Comparison of ENCODE assay signal across 18 cellular contexts in genomic region chr16:50756466-50756865, GRCh38. TPM values are rescaled to one million over a fixed set of nuclear protein-coding genes. Genes with fewer than 3 reads are reported as not detected.
DNase-seq lines count a peak whose midpoint lies in the region; ATAC-seq, FAIRE-seq and TF ChIP-seq lines count a peak whose summit lies in the region.
"Had no signal": no experiment of that assay in that cellular context is flagged by ENCODE, and none has a peak within 500 bp of the region (broad histone marks: within the 10 kb centered on the region; RNA-seq: fewer than 3 reads in every experiment).

No MANE protein-coding gene starts in this region.

- no peak overlapping the region for H3K27ac Mint-ChIP-seq in activated CD4-positive, alpha-beta T cell treated with anti-CD3 and anti-CD28 coated beads, Interleukin-2, amount 10 ng/mL, durations not matched to agents 24 days and 14 days
- H3K27ac Mint-ChIP-seq: H9 had no signal

- peaks cover 61% of the 10 kb centered on the region for H3K36me3 Mint-ChIP-seq in activated CD4-positive, alpha-beta T cell treated with anti-CD3 and anti-CD28 coated beads, Interleukin-2, amount 10 ng/mL, durations not matched to agents 24 days and 14 days (ENCODE audit: low read depth)

- POLR2A ChIA-PET in GM12878 (lab: Charles Lee), result interaction anchor here (0.6 to 1.2 kb wide), 4 partner anchors 10 to 674 kb away, joined by 3 to 4 read pairs (median 4); no protein-coding TSS in a partner anchor
- POLR2A ChIA-PET in SK-N-SH (lab: Yijun Ruan, JAX), result no interaction called here

- intact Hi-C loops in activated CD4-positive, alpha-beta T cell treated with anti-CD3 and anti-CD28 coated beads, Interleukin-2, amount 10 ng/mL, durations not matched to agents 24 days and 14 days (cut with micrococcal nuclease), result no loop called here
- intact Hi-C loops in GM12878 (cut with micrococcal nuclease; ENCODE audit: unreplicated experiment), result no loop called here

- H3K9me3 ChIP-seq in GM12878 (replicated peaks; ENCODE audit: control insufficient read depth, insufficient read depth, low read length), result no peaks in the 10 kb centered on the region
- H3K9me3 ChIP-seq in SK-N-SH, result no peaks in the 10 kb centered on the region
- H3K9me3 ChIP-seq: A549 had no signal

- no peaks in the 10 kb centered on the region for H3F3A ChIP-seq in SK-N-SH (replicated peaks; ENCODE audit: insufficient read depth)

- H3K36me3 ChIP-seq in GM12878 (ENCODE audit: control insufficient read depth in 2 of 2, insufficient read depth in 2 of 2, low read length in 1 of 2) (peaks cover 1 to 16% of the 10 kb centered on the region in 2 experiments; a peak in 3 of 4 replicates), SK-N-SH (replicated peaks in 1 of 2; ENCODE audit: control insufficient read depth in 1 of 2, insufficient read depth in 2 of 2, low read length in 1 of 2) (peaks cover 23 to 47% of the 10 kb centered on the region in 2 experiments)

- in situ Hi-C loops in GM12878 (cut with MboI), result no loop called here

- H2AFZ ChIP-seq in GM12878 (ENCODE audit: control insufficient read depth, low read depth, low read length) (no peak overlapping the region), SK-N-SH (ENCODE audit: low read depth) (no peak overlapping the region)

- no peak overlapping the region for H3K27ac ChIP-seq in GM12878 (ENCODE audit: control insufficient read depth, insufficient read depth)
- H3K27ac ChIP-seq in SK-N-SH (ENCODE audit: low read depth in 2 of 2, low read length in 1 of 2), result no peak overlapping the region
- H3K27ac ChIP-seq: A549, C4-2B had no signal

- RAD21 ChIA-PET in GM12878 (lab: Charles Lee; ENCODE audit: unreplicated experiment), result interaction anchor here (0.8 to 0.9 kb wide), 2 partner anchors 11 to 50 kb away, joined by 3 read pairs; no protein-coding TSS in a partner anchor

- SMC1A ChIA-PET in GM12878 (lab: Charles Lee; ENCODE audit: uncharacterized antibody, unreplicated experiment), result interaction anchor here (1.2 to 19.1 kb wide), 3 partner anchors 8 to 81 kb away, joined by 3 to 600 read pairs (median 5); partner anchors contain the start of gene SNX20

- FAIRE-seq in GM12891 (lab: Jason Lieb, UNC) (peak; percentile 5), GM12878 (lab: Jason Lieb, UNC) (no peak)
- FAIRE-seq: A549 had no signal

- H3K4me2 ChIP-seq in GM12878 (ENCODE audit: control insufficient read depth, insufficient read depth) (peak overlapping the region; percentile 44; the same call in 1 of the 2 replicates), SK-N-SH (no peak overlapping the region)
- H3K4me2 ChIP-seq: A549 had no signal

- ATAC-seq in GM12878, result no peak; the same call in 2 of the 3 replicates
- ATAC-seq: A549, PC-3 had no signal

- CTCF ChIA-PET in GM12878 (lab: Yijun Ruan, JAX), result interaction anchor here (0.9 to 15.3 kb wide), 6 partner anchors 8 to 402 kb away, joined by 3 to 636 read pairs (median 10); partner anchors contain the start of gene SNX20
- CTCF ChIA-PET in SK-N-SH (lab: Yijun Ruan, JAX), result interaction anchor here (1.3 kb wide), 1 partner anchor 50 kb away, joined by 6 read pairs; no protein-coding TSS in a partner anchor

- TF ChIP-seq CTCF in GM12878 (IDR thresholded peaks at IDR 0.05 in 2 of 3, conservative IDR thresholded peaks at IDR 0.05 in 1 of 3; ENCODE audit: control insufficient read depth in 2 of 3, extremely low read depth in 1 of 3, insufficient read depth in 1 of 3, low read depth in 3 of 3, low read length in 3 of 3) (no peak), SK-N-SH (IDR thresholded peaks at IDR 0.05) (no peak)

- H4K20me1 ChIP-seq in GM12878 (ENCODE audit: control insufficient read depth, insufficient read depth), result no peaks in the 10 kb centered on the region
- no peaks in the 10 kb centered on the region for H4K20me1 ChIP-seq in SK-N-SH (ENCODE audit: insufficient read depth)

- peaks cover 52% of the 10 kb centered on the region for H3K4me1 Mint-ChIP-seq in activated CD4-positive, alpha-beta T cell treated with anti-CD3 and anti-CD28 coated beads, Interleukin-2, amount 10 ng/mL, durations not matched to agents 24 days and 14 days

- TF ChIP-seq POLR2A in GM12891 (IDR thresholded peaks at IDR 0.05; ENCODE audit: low read depth, low read length), result no peak
- no peak for TF ChIP-seq POLR2A in GM12878 (IDR thresholded peaks at IDR 0.05; ENCODE audit: low read depth, low read length)

- peaks cover 49% of the 10 kb centered on the region for H3K79me2 ChIP-seq in GM12878 (ENCODE audit: control insufficient read depth, insufficient read depth, low read length)
- H3K79me2 ChIP-seq in SK-N-SH (ENCODE audit: insufficient read depth), result peaks cover 3% of the 10 kb centered on the region; the same call in 1 of the 2 replicates

- no peak overlapping the region for H3K4me3 ChIP-seq in GM12878
- no peak overlapping the region for H3K4me3 ChIP-seq in SK-N-SH (ENCODE audit: low read depth in 2 of 2, low read length in 1 of 2)
- H3K4me3 ChIP-seq: A549 had no signal

- H3K4me1 ChIP-seq in GM12878 (ENCODE audit: control insufficient read depth, insufficient read depth, low read length) (no peaks in the 10 kb centered on the region), SK-N-SH (ENCODE audit: control insufficient read depth in 1 of 2, insufficient read depth in 2 of 2, low read depth in 1 of 2, low read length in 1 of 2) (no peaks in the 10 kb centered on the region; a peak in 1 of 4 replicates)
- H3K4me1 ChIP-seq: A549 had no signal

- TF ChIP-seq RAD21 in GM12878 (IDR thresholded peaks at IDR 0.05; ENCODE audit: insufficient read depth, low read depth, low read length), result no peak
- no peak for TF ChIP-seq RAD21 in SK-N-SH (IDR thresholded peaks at IDR 0.05; ENCODE audit: low read length)

- H3K9me3 Mint-ChIP-seq in activated CD4-positive, alpha-beta T cell treated with anti-CD3 and anti-CD28 coated beads, Interleukin-2, amount 10 ng/mL, durations not matched to agents 24 days and 14 days, result no peaks in the 10 kb centered on the region
- H3K9me3 Mint-ChIP-seq: H9 had no signal

- no peak overlapping the region for H3K9ac ChIP-seq in GM12878 (ENCODE audit: control insufficient read depth, insufficient read depth, low read length)
- H3K9ac ChIP-seq in SK-N-SH, result no peak overlapping the region

- H3K27me3 ChIP-seq in GM12878 (replicated peaks in 1 of 2; ENCODE audit: control insufficient read depth in 2 of 2, insufficient read depth in 2 of 2, low read length in 1 of 2) (no peaks in the 10 kb centered on the region), SK-N-SH (ENCODE audit: insufficient read depth) (no peaks in the 10 kb centered on the region)

- BruUV-seq in GM12878 (replicated peaks; lab: Mats Ljungman, UMichigan), result TSS peak; percentile 21

- 81% methylated on average over 3 of the region's 3 CpGs for WGBS in GM12878 (ENCODE audit: insufficient coverage, insufficient replicate concordance, low lambda C conversion rate, missing lambda C conversion rate)
- WGBS in SK-N-SH (ENCODE audit: low lambda C conversion rate), result 71% methylated on average over 3 of the region's 3 CpGs

- TF ChIP-seq EP300 in GM12878 (IDR thresholded peaks at IDR 0.05; ENCODE audit: borderline replicate concordance in 1 of 2, control insufficient read depth in 1 of 2, low read depth in 2 of 2, low read length in 2 of 2), result no peak
- TF ChIP-seq EP300 in SK-N-SH (IDR thresholded peaks at IDR 0.05; ENCODE audit: borderline replicate concordance in 1 of 2, low read depth in 1 of 2, low read length in 1 of 2), result no peak

- H3K27me3 Mint-ChIP-seq in activated CD4-positive, alpha-beta T cell treated with anti-CD3 and anti-CD28 coated beads, Interleukin-2, amount 10 ng/mL, durations not matched to agents 24 days and 14 days, result no peaks in the 10 kb centered on the region

- peak overlapping the region; percentile 3 for H3K4me3 Mint-ChIP-seq in activated CD4-positive, alpha-beta T cell treated with anti-CD3 and anti-CD28 coated beads, Interleukin-2, amount 10 ng/mL, durations not matched to agents 24 days and 14 days
- H3K4me3 Mint-ChIP-seq: H9 had no signal

- no peaks in the 10 kb centered on the region for H3K9me2 ChIP-seq in SK-N-SH

- DNase-seq in activated CD4-positive, alpha-beta T cell treated with anti-CD3 and anti-CD28 coated beads, Interleukin-2, amount 10 ng/mL, durations not matched to agents 24 days and 14 days, result no peak
- no peak for DNase-seq in activated CD4-positive, alpha-beta T cell treated with anti-CD3 and anti-CD28 coated beads for 4 hours
- DNase-seq in GM12891 (ENCODE audit: insufficient read length, low spot score) (no peak), GM12878 (ENCODE audit: low read depth, low spot score) (no peak), pons (ENCODE audit: low spot score) (peak; percentile 49), NCI-H2107 treated with DMSO at 0.1 percent for 48 hours (lab: John Stamatoyannopoulos, UW; ENCODE audit: unreplicated experiment) (no peak), SK-N-SH (no peak)
- DNase-seq: DMS79 treated with DMSO at 0.1 percent for 48 hours, GF-D8, H9, KBM-7, NCI-H1436 treated with DMSO at 0.1 percent for 48 hours, NCI-H2081 treated with DMSO at 0.1 percent for 48 hours, NCI-H345, NCI-H526 treated with DMSO at 0.1 percent for 48 hours, PC-3 had no signal

TF ChIP-seq in GM12878, 131 proteins besides CTCF, POLR2A, EP300 and RAD21 (continues in another document):
- TF ChIP-seq ZNF274 (IDR thresholded peaks at IDR 0.05; ENCODE audit: insufficient read depth, insufficient read length), result no peak

TF ChIP-seq in SK-N-SH, 30 proteins besides CTCF, POLR2A, EP300 and RAD21 (continues in another document):
- no peak for TF ChIP-seq EZH2phosphoT487 (IDR thresholded peaks at IDR 0.05; ENCODE audit: borderline replicate concordance, low read depth)

RNA-seq across cellular contexts. Expression of gene CYLD, which starts 14.6 kb away (rescaled TPM):
- total RNA-seq in activated CD4-positive, alpha-beta T cell treated with anti-CD3 and anti-CD28 coated beads, Interleukin-2, amount 10 ng/mL, durations not matched to agents 24 days and 14 days, result 178 TPM in 2 replicates
- polyA plus RNA-seq in GM12891 (2012; ENCODE audit: low read depth, missing spikeins), result 57.1 TPM
- 411 and 416 TPM in 2 replicates for total RNA-seq in GM12878 (2013; cell fraction: nucleolus; rRNA removed)
- total RNA-seq in GM12878 (2014; rRNA removed) (46.6 and 63.5 TPM in 2 replicates), GM12878 (2014; rRNA removed; fragmentation: Illumina TruSeq; extraction: Trizol) (58.5 and 58.7 TPM in 2 replicates), GM12878 (2021) (58.8 and 63.2 TPM in 2 replicates)
- 31.6 TPM for polyA plus RNA-seq in GM12878 (2011; ENCODE audit: low read depth)
- polyA plus RNA-seq in GM12878 (2011; rRNA removed) (106 and 150 TPM in 2 replicates), GM12878 (2014; fragmentation: Illumina TruSeq; extraction: Trizol) (51.6 and 60.5 TPM in 2 replicates), GM12878 (2014; fragmentation: Nextera tagmentation; extraction: Ambion mirVana) (10 to 100 TPM; 19.2 to 27.0 TPM), GM12878 (2014; rRNA removed) (26.5 and 31.5 TPM in 2 replicates), GM12878 (2016; fragmentation: Nextera tagmentation; extraction: Ambion mirVana) (10 to 100 TPM; 44.6 to 45.6 TPM), SK-N-SH (2012; rRNA removed) (6.5 and 8.9 TPM in 2 replicates)
- 44.6 and 53.8 TPM in 2 replicates for polyA plus RNA-seq in GM12878 (2011; cell fraction: cytosol; rRNA removed)
- 92.8 and 95.4 TPM in 2 replicates for polyA plus RNA-seq in GM12878 (2011; cell fraction: nucleus; rRNA removed)
- polyA plus RNA-seq in GM12878 (2012), result 41.1 and 47.6 TPM in 2 replicates
- 108 and 113 TPM in 2 replicates for polyA minus RNA-seq in GM12878 (2011; rRNA and poly(A)+ RNA removed)
- polyA minus RNA-seq in GM12878 (2011; cell fraction: cytosol; rRNA and poly(A)+ RNA removed), result 38.9 and 51.6 TPM in 2 replicates
- 121 and 158 TPM in 2 replicates for polyA minus RNA-seq in GM12878 (2011; cell fraction: nucleus; rRNA and poly(A)+ RNA removed)
- polyA plus RNA-seq in SK-N-SH (2012; cell fraction: cytosol; rRNA removed), result 10.1 and 11.0 TPM in 2 replicates
- 6.1 and 10.5 TPM in 2 replicates for polyA plus RNA-seq in SK-N-SH (2012; cell fraction: nucleus; rRNA removed)
